In genomic region chr6:165514621-165515020, GRCh38 we compare ENCODE assay signal across 20 cellular contexts.
DNase-seq lines count a peak whose midpoint lies in the region; ATAC-seq, FAIRE-seq and TF ChIP-seq lines count a peak whose summit lies in the region.
"Had no signal": no experiment of that assay in that cellular context is flagged by ENCODE, and none has a peak within 500 bp of the region (broad histone marks: within the 10 kb centered on the region; RNA-seq: fewer than 3 reads in every experiment).

No MANE protein-coding gene starts in this region.

- H2AK5ac ChIP-seq in IMR-90 (ENCODE audit: low read depth, low read length) = no peak overlapping the region

- no peaks in the 10 kb centered on the region for H3K27me3 ChIP-seq in IMR-90 (ENCODE audit: control insufficient read depth, insufficient read depth, low read length)
- H3K27me3 ChIP-seq: BLaER1 treated with 17β-estradiol and CSF1 and Interleukin-3, amounts not matched to agents 10 nM and 100 nM had no signal

- H3K4me1 ChIP-seq in A549 = peaks cover 25% of the 10 kb centered on the region
- H3K4me1 ChIP-seq in IMR-90 (ENCODE audit: control insufficient read depth, insufficient read depth, low read length) = peaks cover 8% of the 10 kb centered on the region
- H3K4me1 ChIP-seq: BLaER1 treated with 17β-estradiol and CSF1 and Interleukin-3, amounts not matched to agents 10 nM and 100 nM had no signal

- TF ChIP-seq POLR2A in A549 (IDR thresholded peaks at IDR 0.05; ENCODE audit: low read length) = no peak
- TF ChIP-seq POLR2A in IMR-90 (IDR thresholded peaks at IDR 0.05; ENCODE audit: low read depth, low read length) = no peak

- TF ChIP-seq RAD21 in A549 (conservative IDR thresholded peaks at IDR 0.05 in 1 of 2, IDR thresholded peaks at IDR 0.05 in 1 of 2) (no peak), IMR-90 (IDR thresholded peaks at IDR 0.05; ENCODE audit: low read length) (no peak)

- H2AK9ac ChIP-seq in IMR-90 (replicated peaks; ENCODE audit: low read depth, low read length, poor library complexity) = no peak overlapping the region

- peaks cover 8 to 17% of the 10 kb centered on the region in 2 experiments for H3K79me1 ChIP-seq in IMR-90 (ENCODE audit: low read depth in 1 of 2, low read length in 2 of 2)

- H3K9me3 ChIP-seq in A549 = no peaks in the 10 kb centered on the region
- H3K9me3 ChIP-seq in IMR-90 (ENCODE audit: control insufficient read depth, insufficient read depth, low read length) = no peaks in the 10 kb centered on the region
- H3K9me3 ChIP-seq: BLaER1 treated with 17β-estradiol and CSF1 and Interleukin-3, amounts not matched to agents 10 nM and 100 nM; Caco-2 had no signal

- no peak overlapping the region for H3K4me3 Mint-ChIP-seq in progenitor cell of endocrine pancreas (ENCODE audit: low read depth)
- no peak overlapping the region for H3K4me3 Mint-ChIP-seq in activated T-helper 17 cell treated with anti-CD3 and anti-CD28 coated beads, Interleukin-2, amount 50 U/mL, for 72 hours
- H3K4me3 Mint-ChIP-seq: B cell; CD4-positive, alpha-beta T cell; CD8-positive, alpha-beta T cell had no signal

- no peak overlapping the region for H2BK5ac ChIP-seq in IMR-90 (ENCODE audit: low read depth, low read length, poor library complexity, severe bottlenecking)

- BruUV-seq in IMR-90 (replicated peaks; lab: Mats Ljungman, UMichigan) = no TSS peak

- FAIRE-seq in A549 (lab: Jason Lieb, UNC) = no peak
- FAIRE-seq: D721Med, G401.6, GM12891, GM19239 had no signal

- H4K20me1 ChIP-seq in IMR-90 (ENCODE audit: insufficient read depth, low read length) = no peaks in the 10 kb centered on the region; the same call in 1 of the 2 replicates
- H4K20me1 ChIP-seq: BLaER1 treated with 17β-estradiol and CSF1 and Interleukin-3, amounts not matched to agents 10 nM and 100 nM had no signal

- H3K56ac ChIP-seq in IMR-90 (ENCODE audit: extremely low read depth, insufficient read depth, low read length) = no peak overlapping the region

- peaks cover 2% of the 10 kb centered on the region; the same call in 1 of the 2 replicates for H3K36me3 ChIP-seq in IMR-90 (ENCODE audit: control insufficient read depth, insufficient read depth, low read length)
- H3K36me3 ChIP-seq: BLaER1 treated with 17β-estradiol and CSF1 and Interleukin-3, amounts not matched to agents 10 nM and 100 nM had no signal

- no peaks in the 10 kb centered on the region for H3K9me3 Mint-ChIP-seq in progenitor cell of endocrine pancreas (ENCODE audit: low read depth)
- no peaks in the 10 kb centered on the region for H3K9me3 Mint-ChIP-seq in activated T-helper 17 cell treated with anti-CD3 and anti-CD28 coated beads, Interleukin-2, amount 50 U/mL, for 72 hours

- no peak overlapping the region for H2BK15ac ChIP-seq in IMR-90 (ENCODE audit: low read depth, low read length)

- dilution Hi-C loops in IMR-90 (cut with HindIII; ENCODE audit: low sequenced_read_pairs, unreplicated experiment) = no loop called here

- CTCF ChIA-PET in A549 (lab: Yijun Ruan, JAX) (no interaction called here), IMR-90 (lab: Yijun Ruan, JAX) (interaction anchor here (1.4 kb wide), 1 partner anchor 10 kb away, joined by 4 read pairs; no protein-coding TSS in a partner anchor)

- H3K4ac ChIP-seq in IMR-90 (ENCODE audit: low read depth, low read length) = no peak overlapping the region; the same call in 1 of the 2 replicates

- no peak overlapping the region for H3K14ac ChIP-seq in IMR-90 (replicated peaks; ENCODE audit: low read depth, low read length)

- H4K5ac ChIP-seq in IMR-90 (ENCODE audit: low read depth, low read length) = no peak overlapping the region

- H3K23ac ChIP-seq in IMR-90 (ENCODE audit: low read depth, low read length) = no peak overlapping the region

- H3K36me3 Mint-ChIP-seq in progenitor cell of endocrine pancreas (ENCODE audit: insufficient read depth) = no peaks in the 10 kb centered on the region
- H3K36me3 Mint-ChIP-seq in activated T-helper 17 cell treated with anti-CD3 and anti-CD28 coated beads, Interleukin-2, amount 50 U/mL, for 72 hours (ENCODE audit: low read depth) = no peaks in the 10 kb centered on the region
- H3K36me3 Mint-ChIP-seq: CD8-positive, alpha-beta T cell had no signal

- H3K27ac ChIP-seq in A549 (peak overlapping the region in 1 of 2 experiments; percentile 39; a peak in 2 of 6 replicates), IMR-90 (ENCODE audit: insufficient read depth, low read length) (no peak overlapping the region)
- H3K27ac ChIP-seq: BLaER1 treated with 17β-estradiol and CSF1 and Interleukin-3, amounts not matched to agents 10 nM and 100 nM; C4-2B had no signal

- in situ Hi-C loops in IMR-90 (cut with MboI; ENCODE audit: low sequenced_read_pairs) = no loop called here

- H3K9me1 ChIP-seq in IMR-90 (ENCODE audit: insufficient read depth, low read length) = no peaks in the 10 kb centered on the region

- TF ChIP-seq EP300 in A549 (IDR thresholded peaks at IDR 0.05) = no peak

- no peak overlapping the region for H3K18ac ChIP-seq in IMR-90 (ENCODE audit: low read depth, low read length)

- peak overlapping the region; percentile 13 for H2AFZ ChIP-seq in IMR-90 (replicated peaks; ENCODE audit: low read length, poor library complexity)

- no peaks in the 10 kb centered on the region for H3K4me1 Mint-ChIP-seq in progenitor cell of endocrine pancreas (ENCODE audit: low read depth)
- H3K4me1 Mint-ChIP-seq in activated T-helper 17 cell treated with anti-CD3 and anti-CD28 coated beads, Interleukin-2, amount 50 U/mL, for 72 hours = no peaks in the 10 kb centered on the region
- H3K4me1 Mint-ChIP-seq: B cell had no signal

- peak overlapping the region; percentile 35 for H3K27ac Mint-ChIP-seq in progenitor cell of endocrine pancreas
- H3K27ac Mint-ChIP-seq in activated T-helper 17 cell treated with anti-CD3 and anti-CD28 coated beads, Interleukin-2, amount 50 U/mL, for 72 hours = no peak overlapping the region
- H3K27ac Mint-ChIP-seq: B cell; CD4-positive, alpha-beta T cell; CD8-positive, alpha-beta T cell had no signal

- no peak overlapping the region for H2BK120ac ChIP-seq in IMR-90 (ENCODE audit: low read depth, low read length)

- TF ChIP-seq CTCF in A549 (IDR thresholded peaks at IDR 0.05) (no peak), IMR-90 (conservative IDR thresholded peaks at IDR 0.05; ENCODE audit: low read depth, low read length) (no peak), progenitor cell of endocrine pancreas (IDR thresholded peaks at IDR 0.05; ENCODE audit: unreplicated experiment) (no peak)

- H4K91ac ChIP-seq in IMR-90 (ENCODE audit: insufficient read depth, low read depth, low read length) = no peak overlapping the region

- H4K8ac ChIP-seq in IMR-90 (ENCODE audit: low read depth in 2 of 2, low read length in 2 of 2) = no peak overlapping the region

- H3K9ac ChIP-seq in IMR-90 (ENCODE audit: low read depth, low read length) = no peak overlapping the region
- H3K9ac ChIP-seq: BLaER1 treated with 17β-estradiol and CSF1 and Interleukin-3, amounts not matched to agents 10 nM and 100 nM had no signal

- no peak overlapping the region for H3K4me2 ChIP-seq in A549
- no peak overlapping the region for H3K4me2 ChIP-seq in IMR-90 (ENCODE audit: low read depth, low read length)
- H3K4me2 ChIP-seq: BLaER1 treated with 17β-estradiol and CSF1 and Interleukin-3, amounts not matched to agents 10 nM and 100 nM had no signal

- POLR2A ChIA-PET in A549 (lab: Yijun Ruan, JAX) = no interaction called here
- POLR2A ChIA-PET in IMR-90 (lab: Charles Lee; ENCODE audit: unreplicated experiment) = no interaction called here

- DNase-seq in A549 (ENCODE audit: low read depth in 1 of 2, low spot score in 1 of 2) (no peak), IMR-90 (no peak), progenitor cell of endocrine pancreas (ENCODE audit: low spot score, unreplicated experiment) (no peak)
- DNase-seq in stimulated activated CD4-positive, alpha-beta T cell treated with anti-CD3 and anti-CD28 coated beads, Interleukin-15, amount 100 ng/mL, for 24 hours = no peak
- DNase-seq: 8988T; AML-193; Caco-2; Calu3; CD4-positive, alpha-beta T cell; CD8-positive, alpha-beta T cell; DMS79 treated with DMSO at 0.1 percent for 48 hours; GF-D8 had no signal

- no peak for ATAC-seq in A549
- no peak for ATAC-seq in IMR-90 (ENCODE audit: low read depth)
- ATAC-seq in activated T-helper 17 cell treated with anti-CD3 and anti-CD28 coated beads, Interleukin-2, amount 50 U/mL, for 72 hours (replicated peaks) = no peak
- ATAC-seq: CD8-positive, alpha-beta T cell had no signal

- no peak overlapping the region for H2BK20ac ChIP-seq in IMR-90 (ENCODE audit: low read depth, low read length)

- H3K4me3 ChIP-seq in A549 = no peak overlapping the region
- no peak overlapping the region for H3K4me3 ChIP-seq in IMR-90 (ENCODE audit: insufficient read depth, low read depth, low read length)
- H3K4me3 ChIP-seq: BLaER1 treated with 17β-estradiol and CSF1 and Interleukin-3, amounts not matched to agents 10 nM and 100 nM had no signal

- H3K27me3 Mint-ChIP-seq in progenitor cell of endocrine pancreas = no peaks in the 10 kb centered on the region
- H3K27me3 Mint-ChIP-seq in activated T-helper 17 cell treated with anti-CD3 and anti-CD28 coated beads, Interleukin-2, amount 50 U/mL, for 72 hours = no peaks in the 10 kb centered on the region
- H3K27me3 Mint-ChIP-seq: B cell had no signal

- 100% methylated on average over 1 of the region's 4 CpGs for WGBS in A549 (ENCODE audit: missing lambda C conversion rate)
- WGBS in IMR-90 (ENCODE audit: extremely low coverage in 2 of 2, insufficient read length in 1 of 2), 2 experiments = 80% methylated on average over 4 of the region's 4 CpGs; no CpG with 5 or more reads in 1 of the 2 experiments

- intact Hi-C loops in IMR-90 (cut with micrococcal nuclease) = loop anchor here (5.0 kb wide), 1 partner anchor 58 kb away; no protein-coding TSS in a partner anchor

TF ChIP-seq in A549, 52 proteins besides CTCF, POLR2A, EP300 and RAD21:
- peak; percentile 54 for TF ChIP-seq MAFK (IDR thresholded peaks at IDR 0.05; ENCODE audit: partially characterized antibody)
- no peak for TF ChIP-seq HOXB5 (CRISPR knock-in tag; IDR thresholded peaks at IDR 0.05)
- no peak for TF ChIP-seq FOSB (CRISPR knock-in tag; IDR thresholded peaks at IDR 0.05)

TF ChIP-seq in IMR-90, 13 proteins besides CTCF, POLR2A, EP300 and RAD21:
- TF ChIP-seq MAFK (IDR thresholded peaks at IDR 0.05; ENCODE audit: low read depth, low read length) (peak; percentile 44; the same call in 1 of the 2 replicates), MAZ (IDR thresholded peaks at IDR 0.05; ENCODE audit: borderline replicate concordance, low read depth, low read length) (no peak)
